ENCODE assay signal across 14 cellular contexts in the genomic region with DNA sequence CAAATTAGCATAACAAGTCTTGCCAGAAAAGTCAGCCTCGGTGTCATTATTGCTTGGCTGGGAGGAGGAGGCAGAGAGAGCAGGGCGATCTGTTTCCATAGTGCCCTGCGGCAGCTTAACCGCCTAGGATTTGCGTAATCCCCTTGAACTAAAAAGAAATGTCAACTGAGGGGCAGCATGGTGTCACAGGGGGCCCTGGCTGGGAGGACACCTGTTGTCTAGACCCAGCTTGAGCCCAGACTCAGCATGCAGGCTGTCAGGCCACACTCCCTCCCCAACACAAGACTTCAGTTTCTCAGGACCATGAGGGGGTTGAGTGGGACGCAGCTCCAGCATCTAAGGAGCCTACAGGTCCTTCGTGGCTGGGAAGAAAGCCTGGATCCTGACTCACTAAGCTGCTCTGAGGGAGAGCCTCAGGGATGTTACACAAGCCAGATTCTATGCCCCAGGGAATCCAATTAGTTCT. TPM values are rescaled to one million over a fixed set of nuclear protein-coding genes. Genes with fewer than 3 reads are reported as not detected.
DNase-seq lines count a peak whose midpoint lies in the region; ATAC-seq and TF ChIP-seq lines count a peak whose summit lies in the region.
"Had no signal": no experiment of that assay in that cellular context is flagged by ENCODE, and none has a peak within 500 bp of the region (broad histone marks: within the 10 kb centered on the region; RNA-seq: fewer than 3 reads in every experiment).

No MANE protein-coding gene starts in this region.

- H3K36me3 ChIP-seq in H7 (replicated peaks; ENCODE audit: control insufficient read depth, insufficient read depth, low read length) (no peaks in the 10 kb centered on the region), fibroblast of lung (ENCODE audit: control insufficient read depth, insufficient read depth, low read length) (no peaks in the 10 kb centered on the region)
- H3K36me3 ChIP-seq: adrenal gland, pancreas had no signal

- no peak overlapping the region for H3K4me2 ChIP-seq in fibroblast of lung (ENCODE audit: extremely low read depth, insufficient read depth, low read length)

- H3K27ac ChIP-seq in fibroblast of lung (ENCODE audit: insufficient read depth, low read length), result no peak overlapping the region
- H3K27ac ChIP-seq: adrenal gland, epithelial cell of prostate, pancreas, thyroid gland had no signal

- no peaks in the 10 kb centered on the region for H3K4me1 ChIP-seq in fibroblast of lung (ENCODE audit: control insufficient read depth, extremely low read depth, insufficient read depth, low read length)
- H3K4me1 ChIP-seq: adrenal gland, pancreas, thyroid gland had no signal

- ATAC-seq in GM19397 (IDR thresholded peaks at IDR 0.05; ENCODE audit: unreplicated experiment) (no peak), GM21381 (IDR thresholded peaks at IDR 0.05; ENCODE audit: unreplicated experiment) (no peak)
- ATAC-seq: pancreas had no signal

- H3K4me3 ChIP-seq in H7 (ENCODE audit: insufficient read depth, low read depth, low read length) (no peak overlapping the region), fibroblast of lung (replicated peaks in 1 of 4; ENCODE audit: control extremely low read depth in 1 of 4, insufficient read depth in 1 of 4, low read depth in 3 of 4, low read length in 4 of 4) (no peak overlapping the region)
- H3K4me3 ChIP-seq: adrenal gland, pancreas, thyroid gland had no signal

- H3K9ac ChIP-seq in fibroblast of lung (ENCODE audit: insufficient read depth, low read length), result no peak overlapping the region

- H3K27me3 ChIP-seq in H7 (ENCODE audit: control insufficient read depth, insufficient read depth, low read length) (no peaks in the 10 kb centered on the region), fibroblast of lung (ENCODE audit: control insufficient read depth, insufficient read depth, low read length) (no peaks in the 10 kb centered on the region)
- H3K27me3 ChIP-seq: adrenal gland, pancreas, thyroid gland had no signal

- H4K20me1 ChIP-seq in fibroblast of lung (ENCODE audit: control insufficient read depth, extremely low read depth, insufficient read depth, low read length), result no peaks in the 10 kb centered on the region

- no peak overlapping the region for H2AFZ ChIP-seq in fibroblast of lung (ENCODE audit: low read length)

- H3K79me2 ChIP-seq in fibroblast of lung (ENCODE audit: control insufficient read depth, insufficient read depth, low read length), result no peaks in the 10 kb centered on the region

- H3K9me3 ChIP-seq in fibroblast of lung (ENCODE audit: control insufficient read depth, insufficient read depth, low read depth, low read length), result no peaks in the 10 kb centered on the region
- H3K9me3 ChIP-seq: adrenal gland, pancreas, thyroid gland had no signal

- DNase-seq in H7 (peak; percentile 72), NCI-H82 treated with DMSO at 0.1 percent for 48 hours (lab: John Stamatoyannopoulos, UW; ENCODE audit: unreplicated experiment) (peak; percentile 99), fibroblast of lung (ENCODE audit: low read depth in 2 of 2) (peak; percentile 15 to 45), renal cortical epithelial cell (ENCODE audit: low read depth) (peak; percentile 18), middle frontal gyrus (ENCODE audit: extremely low spot score, low spot score) (no peak)
- DNase-seq: DMS153, NCI-H446 treated with DMSO at 0.1 percent for 48 hours, pancreas, T-helper 1 cell, thyroid gland had no signal

- TF ChIP-seq CTCF in fibroblast of lung (conservative IDR thresholded peaks at IDR 0.05 in 1 of 2, IDR thresholded peaks at IDR 0.05 in 1 of 2; ENCODE audit: low read depth in 1 of 2, low read length in 2 of 2), result no peak

RNA-seq across cellular contexts. Expression of a gene that starts 17.3 kb away (rescaled TPM):
- total RNA-seq in H7 (2014; rRNA removed; shearing (Covaris generic)), result 41.1 and 58.9 TPM in 2 replicates
- total RNA-seq in fibroblast of lung (23.6 and 27.1 TPM in 2 replicates), renal cortical epithelial cell (28.1 and 35.4 TPM in 2 replicates)
- polyA plus RNA-seq in fibroblast of lung, result 46.4 and 84.5 TPM in 2 replicates
- polyA plus RNA-seq in fibroblast of lung (2012), result 54.0 and 81.8 TPM in 2 replicates
- polyA minus RNA-seq in fibroblast of lung (ENCODE audit: low replicate concordance), result 29.3 and 34.1 TPM in 2 replicates

RNA-seq across cellular contexts. Expression of a gene that starts 17.6 kb away (rescaled TPM):
- 29.7 and 31.9 TPM in 2 replicates for total RNA-seq in H7 (2014; rRNA removed; shearing (Covaris generic))
- total RNA-seq in fibroblast of lung (13.4 and 13.7 TPM in 2 replicates), renal cortical epithelial cell (17.9 and 19.4 TPM in 2 replicates)
- 21.4 and 27.0 TPM in 2 replicates for polyA plus RNA-seq in fibroblast of lung
- 19.4 and 28.9 TPM in 2 replicates for polyA plus RNA-seq in fibroblast of lung (2012)
- polyA minus RNA-seq in fibroblast of lung (ENCODE audit: low replicate concordance), result 6.0 and 9.4 TPM in 2 replicates
